In genomic region chr9:113219972-113220371, GRCh38 we compare ENCODE assay signal across 8 cellular contexts. TPM values are rescaled to one million over a fixed set of nuclear protein-coding genes. Genes with fewer than 3 reads are reported as not detected.
DNase-seq lines count a peak whose midpoint lies in the region; ATAC-seq and TF ChIP-seq lines count a peak whose summit lies in the region.

No MANE protein-coding gene starts in this region.

- H3K9me2 ChIP-seq in hepatocyte (replicated peaks; ENCODE audit: insufficient read depth), result no peaks in the 10 kb centered on the region

- H3K9ac ChIP-seq in stomach smooth muscle (ENCODE audit: low read length in 2 of 2), result peak overlapping the region; percentile 82 to 94

- peaks cover 2% of the 10 kb centered on the region for H4K20me1 ChIP-seq in hepatocyte (ENCODE audit: insufficient read depth, poor library complexity, severe bottlenecking)

- H2AFZ ChIP-seq in hepatocyte, result no peak overlapping the region

- ATAC-seq in GM19035 (IDR thresholded peaks at IDR 0.05; ENCODE audit: unreplicated experiment) (peak; percentile 50), HG03196 (IDR thresholded peaks at IDR 0.05; ENCODE audit: unreplicated experiment) (peak; percentile 63)

- peak overlapping the region; percentile 83 for H3K27ac ChIP-seq in VCaP
- peak overlapping the region; percentile 84 for H3K27ac ChIP-seq in hepatocyte
- no peak overlapping the region for H3K27ac ChIP-seq in stomach smooth muscle (ENCODE audit: low read length)

- H3K4me3 ChIP-seq in hepatocyte (peak overlapping the region; percentile 56), stomach smooth muscle (ENCODE audit: low read length in 2 of 2) (peak overlapping the region; percentile 94 to 98)

- H3K79me2 ChIP-seq in hepatocyte, result peaks cover 75% of the 10 kb centered on the region

- H3K27me3 ChIP-seq in hepatocyte (no peaks in the 10 kb centered on the region), stomach smooth muscle (ENCODE audit: control insufficient read depth in 1 of 2, insufficient read depth in 2 of 2, low read length in 2 of 2) (no peaks in the 10 kb centered on the region)

- H3K4me1 ChIP-seq in hepatocyte (ENCODE audit: insufficient read depth) (peaks cover 19% of the 10 kb centered on the region), stomach smooth muscle (ENCODE audit: control insufficient read depth, insufficient read depth, low read length) (peaks cover 19% of the 10 kb centered on the region)

- peak overlapping the region; percentile 91 for H3K4me2 ChIP-seq in hepatocyte

- no peaks in the 10 kb centered on the region for H3K9me3 ChIP-seq in hepatocyte (ENCODE audit: low read depth)
- H3K9me3 ChIP-seq in stomach smooth muscle (ENCODE audit: control insufficient read depth in 2 of 2, low read length in 2 of 2), result no peaks in the 10 kb centered on the region

- no peaks in the 10 kb centered on the region for H3K36me3 ChIP-seq in hepatocyte (replicated peaks; ENCODE audit: insufficient read depth, low read depth)
- no peaks in the 10 kb centered on the region for H3K36me3 ChIP-seq in stomach smooth muscle (ENCODE audit: control insufficient read depth in 2 of 2, insufficient read depth in 2 of 2, low read length in 2 of 2)

- DNase-seq in CD1c-positive myeloid dendritic cell (ENCODE audit: extremely low spot score) (peak; percentile 84), hepatocyte (ENCODE audit: low spot score) (no peak), D341Med (ENCODE audit: low spot score) (no peak)
- no peak for DNase-seq in activated CD8-positive, alpha-beta memory T cell treated with anti-CD3 and anti-CD28 coated beads, Interleukin-2, amount 50 U/mL, for 4 hours

- no peak for TF ChIP-seq CTCF in VCaP (conservative IDR thresholded peaks at IDR 0.05)
- no peak for TF ChIP-seq CTCF in hepatocyte (IDR thresholded peaks at IDR 0.05; ENCODE audit: poor library complexity)

- WGBS in hepatocyte (ENCODE audit: low lambda C conversion rate, missing lambda C conversion rate), result 84% methylated on average over 1 of the region's 1 CpG

RNA-seq across cellular contexts. Expression of gene FKBP15, which starts 1.1 kb away (rescaled TPM):
- total RNA-seq in hepatocyte, result 13.7 and 17.7 TPM in 2 replicates
- 7.7 and 14.5 TPM in 2 replicates for polyA plus RNA-seq in hepatocyte

RNA-seq across cellular contexts. Expression of gene SLC31A1, which starts 1.4 kb away (rescaled TPM):
- total RNA-seq in hepatocyte, result 43.3 TPM in 2 replicates
- 24.5 and 29.7 TPM in 2 replicates for polyA plus RNA-seq in hepatocyte

RNA-seq across cellular contexts. Expression of gene CDC26, which starts 55.4 kb away (rescaled TPM):
- 39.8 and 45.9 TPM in 2 replicates for total RNA-seq in hepatocyte
- 62.5 and 77.2 TPM in 2 replicates for polyA plus RNA-seq in hepatocyte

RNA-seq across cellular contexts. Expression of gene PRPF4, which starts 55.5 kb away (rescaled TPM):
- 23.4 and 27.3 TPM in 2 replicates for total RNA-seq in hepatocyte
- polyA plus RNA-seq in hepatocyte, result 24.1 and 28.8 TPM in 2 replicates
